19 cellular contexts compared by ENCODE assay signal in the genomic region with DNA sequence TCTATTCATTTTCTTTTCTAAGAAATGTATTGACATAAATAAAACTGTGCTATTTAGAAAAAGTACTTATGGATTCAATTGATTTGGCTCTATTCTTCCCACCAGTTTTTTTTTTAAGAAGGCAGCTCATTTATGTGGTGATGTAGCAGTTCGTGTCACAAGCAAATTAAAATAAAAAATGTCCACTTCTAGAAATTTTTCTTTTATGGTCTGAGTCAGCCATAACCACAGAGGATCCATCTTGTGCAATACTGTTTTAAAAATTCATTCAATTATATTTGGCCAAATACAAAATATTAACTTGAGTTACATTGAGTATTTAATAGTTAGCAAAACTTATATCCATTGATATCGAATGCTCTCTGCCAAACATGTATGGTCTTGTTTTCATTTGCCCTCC.
A peak's percentile ranks its signal among the peaks of the same experiment; 100 is the strongest.
DNase-seq lines count a peak whose midpoint lies in the region; ATAC-seq, FAIRE-seq and TF ChIP-seq lines count a peak whose summit lies in the region.
"Had no signal": no experiment of that assay in that cellular context is flagged by ENCODE, and none has a peak within 500 bp of the region (broad histone marks: within the 10 kb centered on the region; RNA-seq: fewer than 3 reads in every experiment).

No MANE protein-coding gene starts in this region.

- no peak overlapping the region for H2AFZ ChIP-seq in astrocyte (ENCODE audit: low read depth, low read length)

- FAIRE-seq in astrocyte (lab: Jason Lieb, UNC), result no peak

- POLR2A ChIA-PET in activated CD8-positive, alpha-beta T cell treated with anti-CD3 and anti-CD28 coated beads for 36 hours (lab: Charles Lee), result no interaction called here

- intact Hi-C loops in activated CD8-positive, alpha-beta T cell treated with anti-CD3 and anti-CD28 coated beads for 36 hours (cut with micrococcal nuclease), result no loop called here

- H3K27me3 ChIP-seq in astrocyte (ENCODE audit: insufficient read depth, low read length), result no peaks in the 10 kb centered on the region
- H3K27me3 ChIP-seq: Peyer's patch had no signal

- no peaks in the 10 kb centered on the region for H3K36me3 ChIP-seq in astrocyte (ENCODE audit: insufficient read depth, low read length)
- H3K36me3 ChIP-seq: left ventricle myocardium inferior, Peyer's patch had no signal

- H3K4me1 ChIP-seq in astrocyte (ENCODE audit: insufficient read depth, low read length), result peaks cover 18% of the 10 kb centered on the region

- H3K79me2 ChIP-seq in astrocyte (ENCODE audit: insufficient read depth, low read length), result no peaks in the 10 kb centered on the region

- peaks cover 1% of the 10 kb centered on the region for H3K36me3 Mint-ChIP-seq in astrocyte (ENCODE audit: low read depth, unreplicated experiment)
- no peaks in the 10 kb centered on the region for H3K36me3 Mint-ChIP-seq in activated CD8-positive, alpha-beta T cell treated with anti-CD3 and anti-CD28 coated beads for 36 hours (ENCODE audit: low read depth)
- H3K36me3 Mint-ChIP-seq in chondrocyte (ENCODE audit: low read depth), result no peaks in the 10 kb centered on the region
- H3K36me3 Mint-ChIP-seq in activated naive CD4-positive, alpha-beta T cell treated with anti-CD3 and anti-CD28 coated beads, Interleukin-2, amount 50 U/mL, for 72 hours, result no peaks in the 10 kb centered on the region
- H3K36me3 Mint-ChIP-seq: activated naive CD8-positive, alpha-beta T cell treated with anti-CD3 and anti-CD28 coated beads for 36 hours; CD8-positive, alpha-beta memory T cell had no signal

- H3K4me1 Mint-ChIP-seq in astrocyte (ENCODE audit: low read depth, unreplicated experiment), result peaks cover 18% of the 10 kb centered on the region
- no peaks in the 10 kb centered on the region for H3K4me1 Mint-ChIP-seq in activated CD8-positive, alpha-beta T cell treated with anti-CD3 and anti-CD28 coated beads for 36 hours (ENCODE audit: low read depth)
- H3K4me1 Mint-ChIP-seq in chondrocyte (ENCODE audit: low read depth), result peaks cover 44% of the 10 kb centered on the region
- H3K4me1 Mint-ChIP-seq: activated naive CD8-positive, alpha-beta T cell treated with anti-CD3 and anti-CD28 coated beads for 36 hours; CD8-positive, alpha-beta memory T cell had no signal

- no peaks in the 10 kb centered on the region for H3K27me3 Mint-ChIP-seq in astrocyte (ENCODE audit: low read depth, unreplicated experiment)
- no peaks in the 10 kb centered on the region for H3K27me3 Mint-ChIP-seq in activated CD8-positive, alpha-beta T cell treated with anti-CD3 and anti-CD28 coated beads for 36 hours
- H3K27me3 Mint-ChIP-seq in chondrocyte (ENCODE audit: low read depth), result no peaks in the 10 kb centered on the region
- H3K27me3 Mint-ChIP-seq: activated naive CD8-positive, alpha-beta T cell treated with anti-CD3 and anti-CD28 coated beads for 36 hours; CD8-positive, alpha-beta memory T cell; dendritic cell treated with granulocyte-macrophage colony-stimulating factor and Interleukin-4, amounts not matched to agents 40 ng/mL and 50 ng/mL, for 4 days had no signal

- no peak overlapping the region for H3K4me2 ChIP-seq in astrocyte (ENCODE audit: low read length)
- H3K4me2 ChIP-seq: SK-N-SH had no signal

- H3K27ac Mint-ChIP-seq in astrocyte (ENCODE audit: unreplicated experiment), result no peak overlapping the region
- H3K27ac Mint-ChIP-seq in activated CD8-positive, alpha-beta T cell treated with anti-CD3 and anti-CD28 coated beads for 36 hours, result no peak overlapping the region
- H3K27ac Mint-ChIP-seq in chondrocyte (ENCODE audit: unreplicated experiment), result no peak overlapping the region
- H3K27ac Mint-ChIP-seq in activated naive CD4-positive, alpha-beta T cell treated with anti-CD3 and anti-CD28 coated beads, Interleukin-2, amount 50 U/mL, for 72 hours, result no peak overlapping the region
- H3K27ac Mint-ChIP-seq: activated naive CD8-positive, alpha-beta T cell treated with anti-CD3 and anti-CD28 coated beads for 36 hours; activated T-helper 1 cell treated with anti-CD3 and anti-CD28 coated beads, Interleukin-12 subunit alpha, Interleukin-12 subunit beta, Interleukin-2, Interleukin-4 antibody, amounts not matched to agents 30 ng/mL and 10 ng/mL and 1 ng/mL, durations not matched to agents 14 hours and 24 hours and 36 hours; CD8-positive, alpha-beta memory T cell; dendritic cell treated with granulocyte-macrophage colony-stimulating factor and Interleukin-4, amounts not matched to agents 40 ng/mL and 50 ng/mL, for 4 days had no signal

- H3K9me3 Mint-ChIP-seq in astrocyte (ENCODE audit: unreplicated experiment) (peaks cover 7% of the 10 kb centered on the region), chondrocyte (ENCODE audit: low read depth) (no peaks in the 10 kb centered on the region)
- H3K9me3 Mint-ChIP-seq in activated CD8-positive, alpha-beta T cell treated with anti-CD3 and anti-CD28 coated beads for 36 hours, result peaks cover 8% of the 10 kb centered on the region
- peaks cover 9 to 10% of the 10 kb centered on the region in 2 donors for H3K9me3 Mint-ChIP-seq in activated naive CD4-positive, alpha-beta T cell treated with anti-CD3 and anti-CD28 coated beads, Interleukin-2, amount 50 U/mL, for 72 hours

- CTCF ChIA-PET in activated CD8-positive, alpha-beta T cell treated with anti-CD3 and anti-CD28 coated beads for 36 hours (lab: Charles Lee), result no interaction called here

- H3K4me3 ChIP-seq in astrocyte (ENCODE audit: insufficient read depth, low read depth, low read length), result no peak overlapping the region
- H3K4me3 ChIP-seq: left ventricle myocardium inferior, mucosa of descending colon, Peyer's patch had no signal

- H3K4me3 Mint-ChIP-seq in astrocyte (ENCODE audit: unreplicated experiment), result no peak overlapping the region
- no peak overlapping the region for H3K4me3 Mint-ChIP-seq in activated CD8-positive, alpha-beta T cell treated with anti-CD3 and anti-CD28 coated beads for 36 hours
- H3K4me3 Mint-ChIP-seq in chondrocyte (ENCODE audit: unreplicated experiment), result no peak overlapping the region
- H3K4me3 Mint-ChIP-seq: activated naive CD8-positive, alpha-beta T cell treated with anti-CD3 and anti-CD28 coated beads for 36 hours; activated T-helper 1 cell treated with anti-CD3 and anti-CD28 coated beads, Interleukin-12 subunit alpha, Interleukin-12 subunit beta, Interleukin-2, Interleukin-4 antibody, amounts not matched to agents 30 ng/mL and 10 ng/mL and 1 ng/mL, durations not matched to agents 14 hours and 24 hours and 36 hours; CD8-positive, alpha-beta memory T cell; dendritic cell treated with granulocyte-macrophage colony-stimulating factor and Interleukin-4, amounts not matched to agents 40 ng/mL and 50 ng/mL, for 4 days had no signal

- no peak overlapping the region for H3K27ac ChIP-seq in astrocyte (ENCODE audit: low read depth, low read length)
- H3K27ac ChIP-seq: left ventricle myocardium inferior, Peyer's patch had no signal

- TF ChIP-seq CTCF in astrocyte (IDR thresholded peaks at IDR 0.05; ENCODE audit: insufficient read depth, low read depth, low read length), result no peak
- no peak for TF ChIP-seq CTCF in activated CD8-positive, alpha-beta T cell treated with anti-CD3 and anti-CD28 coated beads for 36 hours (IDR thresholded peaks at IDR 0.05)
- TF ChIP-seq CTCF in chondrocyte (IDR thresholded peaks at IDR 0.05), result no peak

- DNase-seq in AG08395 (ENCODE audit: low spot score) (peak; percentile 48), HCEC 1CT (peak; percentile 54), astrocyte (ENCODE audit: low read depth) (peak; percentile 61), iris pigment epithelial cell (ENCODE audit: low read depth) (peak; percentile 67), chondrocyte (ENCODE audit: low spot score) (no peak)
- no peak for DNase-seq in activated CD8-positive, alpha-beta T cell treated with anti-CD3 and anti-CD28 coated beads for 36 hours
- DNase-seq in activated naive CD4-positive, alpha-beta T cell treated with anti-CD3 and anti-CD28 coated beads, Interleukin-2, amount 50 U/mL, for 72 hours (ENCODE audit: low spot score in 2 of 2), result no peak
- DNase-seq: activated naive CD8-positive, alpha-beta T cell treated with anti-CD3 and anti-CD28 coated beads for 36 hours; CD8-positive, alpha-beta memory T cell; DMS79; left ventricle myocardium inferior; mucosa of descending colon; NCI-H1417 treated with DMSO at 0.1 percent for 48 hours; Peyer's patch; SK-N-SH; substantia nigra had no signal

- no peaks in the 10 kb centered on the region for H3K9me3 ChIP-seq in astrocyte (ENCODE audit: insufficient read depth, low read depth, low read length)
- H3K9me3 ChIP-seq: left ventricle myocardium inferior, mucosa of descending colon, Peyer's patch, SK-N-SH had no signal

- no peak for ATAC-seq in HG02763 (IDR thresholded peaks at IDR 0.05; ENCODE audit: unreplicated experiment)
- ATAC-seq in activated CD8-positive, alpha-beta T cell treated with anti-CD3 and anti-CD28 coated beads for 36 hours, result no peak
- no peak for ATAC-seq in activated naive CD4-positive, alpha-beta T cell treated with anti-CD3 and anti-CD28 coated beads, Interleukin-2, amount 50 U/mL, for 72 hours
- ATAC-seq: mucosa of descending colon had no signal

- no peak overlapping the region for H3K9ac ChIP-seq in astrocyte (ENCODE audit: low read length)
- H3K9ac ChIP-seq: SK-N-SH had no signal

- no peaks in the 10 kb centered on the region for H4K20me1 ChIP-seq in astrocyte (ENCODE audit: insufficient read depth, low read length)

Comparison
In these comparisons a context has a peak if more than half of its experiments do, and no peak if none do; other contexts are left out.
1. DNase-seq: peak in AG08395 (single experiment), HCEC 1CT (single experiment), astrocyte (single experiment) and iris pigment epithelial cell (single experiment); none in activated CD8-positive, alpha-beta T cell treated with anti-CD3 and anti-CD28 coated beads for 36 hours (single experiment), chondrocyte (single experiment) and activated naive CD4-positive, alpha-beta T cell treated with anti-CD3 and anti-CD28 coated beads, Interleukin-2, amount 50 U/mL, for 72 hours (0 of 2).